ENCODE assay signal across 10 cellular contexts in genomic region chr4:168449740-168450442, GRCh38. TPM values are rescaled to one million over a fixed set of nuclear protein-coding genes. Genes with fewer than 3 reads are reported as not detected.
DNase-seq lines count a peak whose midpoint lies in the region; ATAC-seq, FAIRE-seq and TF ChIP-seq lines count a peak whose summit lies in the region.
"Had no signal": no experiment of that assay in that cellular context is flagged by ENCODE, and none has a peak within 500 bp of the region (broad histone marks: within the 10 kb centered on the region; RNA-seq: fewer than 3 reads in every experiment).

No MANE protein-coding gene starts in this region.

- H3K79me2 ChIP-seq in endothelial cell of umbilical vein (ENCODE audit: control insufficient read depth, insufficient read depth, low read length): no peaks in the 10 kb centered on the region

- H3K36me3 ChIP-seq in endothelial cell of umbilical vein (ENCODE audit: control insufficient read depth in 2 of 2, extremely low read depth in 1 of 2, insufficient read depth in 2 of 2, low read length in 2 of 2): peaks cover 0 to 5% of the 10 kb centered on the region in 2 experiments
- H3K36me3 ChIP-seq in pancreas: no peaks in the 10 kb centered on the region

- no peak for TF ChIP-seq POLR2A in endothelial cell of umbilical vein (IDR thresholded peaks at IDR 0.05; ENCODE audit: low read depth, low read length)

- DNase-seq in activated CD4-positive, CD25-positive, alpha-beta regulatory T cell treated with anti-CD3 and anti-CD28 coated beads, Interleukin-2, amount 50 U/mL, for 72 hours: no peak
- DNase-seq in RPMI7951 (ENCODE audit: low read depth): peak; percentile 91
- peak; percentile 24 for DNase-seq in endothelial cell of umbilical vein (ENCODE audit: low read depth, low spot score)
- DNase-seq in pancreas: no peak
- no peak for DNase-seq in NCI-H748 treated with DMSO at 0.1 percent for 48 hours (lab: John Stamatoyannopoulos, UW)

- dilution Hi-C loops in endothelial cell of umbilical vein (cut with MboI; ENCODE audit: extremely low pct_ligation_motif_present, low sequenced_read_pairs): no loop called here

- H3K27ac ChIP-seq in endothelial cell of umbilical vein (ENCODE audit: insufficient read depth, low read depth, low read length) (no peak overlapping the region), pancreas (no peak overlapping the region)

- H3K9me3 ChIP-seq in endothelial cell of umbilical vein (replicated peaks; ENCODE audit: control insufficient read depth, insufficient read depth, low read length): no peaks in the 10 kb centered on the region
- H3K9me3 ChIP-seq in pancreas: no peaks in the 10 kb centered on the region

- BruUV-seq in endothelial cell of umbilical vein (replicated peaks; lab: Mats Ljungman, UMichigan): no TSS peak

- POLR2A ChIA-PET in endothelial cell of umbilical vein (lab: Charles Lee): no interaction called here

- WGBS in pancreas, 2 donors: 83 to 85% methylated on average over 5 of the region's 5 CpGs

- no peak for FAIRE-seq in endothelial cell of umbilical vein (lab: Jason Lieb, UNC)
- peak; percentile 23 for FAIRE-seq in pancreas (lab: Jason Lieb, UNC)
- FAIRE-seq: GM12892 had no signal

- no peak overlapping the region for H3K9ac ChIP-seq in endothelial cell of umbilical vein (replicated peaks; ENCODE audit: extremely low read depth, insufficient read depth, low read length)

- intact Hi-C loops in endothelial cell of umbilical vein (cut with micrococcal nuclease) (no loop called here), pancreas (cut with DNase I) (no loop called here)

- no peaks in the 10 kb centered on the region for H4K20me1 ChIP-seq in endothelial cell of umbilical vein (replicated peaks; ENCODE audit: control insufficient read depth, extremely low read depth, insufficient read depth, low read length)

- no peak overlapping the region for H2AFZ ChIP-seq in endothelial cell of umbilical vein (ENCODE audit: low read depth, low read length)

- ATAC-seq in activated CD4-positive, CD25-positive, alpha-beta regulatory T cell treated with anti-CD3 and anti-CD28 coated beads, Interleukin-2, amount 50 U/mL, for 24 hours: peak; percentile 48 to 53
- ATAC-seq in pancreas (no peak), GM18907 (IDR thresholded peaks at IDR 0.05; ENCODE audit: unreplicated experiment) (no peak), HG02973 (IDR thresholded peaks at IDR 0.05; ENCODE audit: unreplicated experiment) (no peak)
- ATAC-seq: HCT116 had no signal

- H3K27me3 ChIP-seq in endothelial cell of umbilical vein (ENCODE audit: control insufficient read depth in 2 of 2, insufficient read depth in 2 of 2, low read length in 2 of 2) (no peaks in the 10 kb centered on the region), pancreas (no peaks in the 10 kb centered on the region)

- H3K4me1 ChIP-seq in endothelial cell of umbilical vein (ENCODE audit: control insufficient read depth, extremely low read depth, insufficient read depth, low read length) (peaks cover 22% of the 10 kb centered on the region), pancreas (no peaks in the 10 kb centered on the region)

- no peaks in the 10 kb centered on the region for H3K9me1 ChIP-seq in endothelial cell of umbilical vein (replicated peaks; ENCODE audit: control insufficient read depth, extremely low read depth, insufficient read depth, low read length)

- no peak overlapping the region for H3K4me2 ChIP-seq in endothelial cell of umbilical vein (ENCODE audit: insufficient read depth, low read length)

- TF ChIP-seq CTCF in endothelial cell of umbilical vein (IDR thresholded peaks at IDR 0.05; ENCODE audit: extremely low read depth in 1 of 2, insufficient read depth in 1 of 2, low read depth in 1 of 2, low read length in 2 of 2) (no peak), pancreas (IDR thresholded peaks at IDR 0.05) (no peak)

- no peak overlapping the region for H3K4me3 ChIP-seq in endothelial cell of umbilical vein (replicated peaks in 1 of 3; ENCODE audit: insufficient read depth in 1 of 3, low read depth in 1 of 3, low read length in 3 of 3)
- H3K4me3 ChIP-seq in pancreas: no peak overlapping the region

- CTCF ChIA-PET in endothelial cell of umbilical vein (lab: Charles Lee): interaction anchor here (1.5 kb wide), 1 partner anchor 31 kb away, joined by 4 read pairs; no protein-coding TSS in a partner anchor

TF ChIP-seq in endothelial cell of umbilical vein, 7 proteins besides CTCF, POLR2A, EP300 and RAD21:
- no peak for TF ChIP-seq POLR2AphosphoS5 (IDR thresholded peaks at IDR 0.05; ENCODE audit: insufficient read depth, low read depth, low read length)

RNA-seq across cellular contexts. Expression of gene DDX60L, which starts 30.4 kb away (rescaled TPM):
- 11.5 and 11.8 TPM in 2 replicates for total RNA-seq in RPMI7951 (2014; rRNA removed; shearing (Covaris generic))
- total RNA-seq in endothelial cell of umbilical vein (22.0 and 32.9 TPM in 2 replicates), pancreas (10 to 100 TPM in 1 of 6 donors, 1 to 10 TPM in 5; 4.9 to 12.2 (median 6.7) TPM)
- polyA plus RNA-seq in endothelial cell of umbilical vein (11.6 and 15.8 TPM in 2 replicates), pancreas (1 to 10 TPM; 5.5 to 8.0 TPM)
- 10.5 and 11.3 TPM in 2 replicates for polyA plus RNA-seq in endothelial cell of umbilical vein (2011; cell fraction: cytosol; rRNA removed)
- polyA plus RNA-seq in endothelial cell of umbilical vein (2011; cell fraction: nucleus; rRNA removed): 101 and 117 TPM in 2 replicates
- polyA plus RNA-seq in endothelial cell of umbilical vein (2012): 17.4 and 23.3 TPM in 2 replicates
- polyA minus RNA-seq in endothelial cell of umbilical vein: 31.4 and 45.4 TPM in 2 replicates
- 7.4 TPM for polyA minus RNA-seq in endothelial cell of umbilical vein (2011; cell fraction: cytosol; rRNA and poly(A)+ RNA removed)
- 110 and 125 TPM in 2 replicates for polyA minus RNA-seq in endothelial cell of umbilical vein (2011; cell fraction: nucleus; rRNA and poly(A)+ RNA removed)

RNA-seq across cellular contexts. Expression of gene PALLD, which starts 47.0 kb away (rescaled TPM):
- 40.0 and 44.5 TPM in 2 replicates for total RNA-seq in RPMI7951 (2014; rRNA removed; shearing (Covaris generic))
- total RNA-seq in endothelial cell of umbilical vein: 47.9 and 48.2 TPM in 2 replicates
- polyA plus RNA-seq in endothelial cell of umbilical vein: 10.4 and 13.4 TPM in 2 replicates
- 19.2 and 21.1 TPM in 2 replicates for polyA plus RNA-seq in endothelial cell of umbilical vein (2011; cell fraction: cytosol; rRNA removed)
- polyA plus RNA-seq in endothelial cell of umbilical vein (2011; cell fraction: nucleus; rRNA removed): 31.7 and 31.8 TPM in 2 replicates
- polyA plus RNA-seq in endothelial cell of umbilical vein (2012): 20.3 and 44.2 TPM in 2 replicates
- 30.0 and 36.3 TPM in 2 replicates for polyA minus RNA-seq in endothelial cell of umbilical vein
- polyA minus RNA-seq in endothelial cell of umbilical vein (2011; cell fraction: cytosol; rRNA and poly(A)+ RNA removed): 47.9 TPM
- polyA minus RNA-seq in endothelial cell of umbilical vein (2011; cell fraction: nucleus; rRNA and poly(A)+ RNA removed): 28.4 and 38.6 TPM in 2 replicates
- 10 to 100 TPM in 3 of 6 donors, 1 to 10 TPM in 3; 4.4 to 44.2 (median 12.0) TPM for total RNA-seq in pancreas
- 10 to 100 TPM; 14.0 to 22.4 TPM for polyA plus RNA-seq in pancreas

Comparison
In these comparisons a context has a peak if more than half of its experiments do, and no peak if none do; other contexts are left out.
1. ATAC-seq: peak in activated CD4-positive, CD25-positive, alpha-beta regulatory T cell treated with anti-CD3 and anti-CD28 coated beads, Interleukin-2, amount 50 U/mL, for 24 hours (2 of 2); none in pancreas (0 of 4), GM18907 (single experiment) and HG02973 (single experiment).
2. DNase-seq: peak in RPMI7951 (single experiment) and endothelial cell of umbilical vein (single experiment); none in activated CD4-positive, CD25-positive, alpha-beta regulatory T cell treated with anti-CD3 and anti-CD28 coated beads, Interleukin-2, amount 50 U/mL, for 72 hours (single experiment), pancreas (0 of 6) and NCI-H748 treated with DMSO at 0.1 percent for 48 hours (single experiment).